ENCODE assay signal across 19 cellular contexts in the genomic region with DNA sequence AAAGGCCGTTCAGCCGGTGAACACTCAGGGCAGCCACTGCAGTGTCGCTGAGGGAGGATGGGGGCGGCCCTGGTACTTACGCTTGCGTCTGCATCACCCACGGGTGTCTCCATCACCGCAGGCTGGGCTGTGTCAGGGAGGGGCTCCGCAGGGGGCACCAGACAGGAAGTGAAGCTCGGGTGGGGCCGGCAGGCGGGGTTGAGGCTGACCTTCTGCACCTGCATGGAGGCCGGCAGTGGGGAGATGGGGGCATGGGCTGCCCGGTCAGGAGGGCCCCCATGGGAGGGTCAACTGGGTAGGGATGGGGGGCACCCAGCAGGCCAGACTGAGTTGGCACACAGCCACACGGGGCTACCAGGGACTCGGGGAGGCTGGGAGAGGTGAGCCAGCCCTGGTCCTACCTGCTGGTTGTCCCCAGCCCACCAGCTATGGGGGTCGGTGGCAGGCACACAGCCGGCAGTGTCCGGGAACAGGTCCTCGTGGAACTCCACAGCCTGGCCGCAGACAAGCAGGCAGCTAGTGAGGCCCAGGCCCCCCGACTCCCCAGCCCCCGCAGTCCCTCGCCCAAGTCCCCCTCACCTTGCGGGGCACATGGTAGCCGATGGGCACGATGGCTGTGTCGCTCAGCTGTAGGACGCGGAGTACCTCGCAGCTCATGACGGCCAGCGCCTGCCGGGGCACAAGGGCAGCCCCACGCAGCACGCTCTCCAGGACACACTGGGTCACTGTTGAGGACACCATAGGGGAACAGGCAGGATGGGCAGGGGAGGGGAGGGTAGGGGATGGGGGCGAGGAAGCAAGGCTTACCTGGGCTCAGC. TPM values are rescaled to one million over a fixed set of nuclear protein-coding genes. Genes with fewer than 3 reads are reported as not detected.
DNase-seq lines count a peak whose midpoint lies in the region; ATAC-seq and TF ChIP-seq lines count a peak whose summit lies in the region.
"Had no signal": no experiment of that assay in that cellular context is flagged by ENCODE, and none has a peak within 500 bp of the region (broad histone marks: within the 10 kb centered on the region; RNA-seq: fewer than 3 reads in every experiment).

No MANE protein-coding gene starts in this region.

- peak overlapping the region; percentile 32 for H3K4me2 ChIP-seq in SU-DHL-6 (ENCODE audit: low read depth, low read length, poor library complexity, severe bottlenecking)

- no peak for TF ChIP-seq CTCF in SU-DHL-6 (IDR thresholded peaks at IDR 0.05; ENCODE audit: insufficient read depth, low read length, poor library complexity, severe bottlenecking)

- no peaks in the 10 kb centered on the region for H4K20me1 ChIP-seq in SU-DHL-6 (ENCODE audit: low read depth, low read length)

- DNase-seq in right cardiac atrium = peak in 2 of 3 donors; percentile 53 to 57
- no peak for DNase-seq in left cardiac atrium
- peak; percentile 57 to 62 for DNase-seq in memory B cell (ENCODE audit: low spot score in 2 of 2)
- DNase-seq in SW 1271 (lab: John Stamatoyannopoulos, UW) = no peak
- DNase-seq in NCI-H2029 treated with DMSO at 0.1 percent for 48 hours (lab: John Stamatoyannopoulos, UW) = no peak
- no peak for DNase-seq in NCI-H128 (lab: John Stamatoyannopoulos, UW; ENCODE audit: unreplicated experiment)
- DNase-seq: 8988T, DND-41, GDM1, NCI-H146, NCI-H2081 treated with DMSO at 0.1 percent for 48 hours, NCI-H510A, NCI-H774, PC-3, T-cell had no signal

- H3K4me3 Mint-ChIP-seq in memory B cell = peak overlapping the region; percentile 67
- H3K4me3 Mint-ChIP-seq: T-cell had no signal

- no peaks in the 10 kb centered on the region for H3K9me3 ChIP-seq in right cardiac atrium (ENCODE audit: control insufficient read depth, low read length)
- no peaks in the 10 kb centered on the region for H3K9me3 ChIP-seq in SU-DHL-6 (ENCODE audit: insufficient read depth, low read length)

- H3K27me3 ChIP-seq in right cardiac atrium (ENCODE audit: control insufficient read depth, insufficient read depth) (no peaks in the 10 kb centered on the region), SU-DHL-6 (ENCODE audit: low read length) (no peaks in the 10 kb centered on the region)

- ATAC-seq in right cardiac atrium (no peak), left cardiac atrium (no peak), memory B cell (ENCODE audit: low read depth) (peak; percentile 65), HG02870 (IDR thresholded peaks at IDR 0.05; ENCODE audit: unreplicated experiment) (no peak)
- ATAC-seq: PC-3 had no signal

- H3K27ac ChIP-seq in right cardiac atrium (ENCODE audit: low read length) (no peak overlapping the region), SU-DHL-6 (ENCODE audit: low read depth, low read length) (peak overlapping the region; percentile 89)
- H3K27ac ChIP-seq: C4-2B, HL-60 had no signal

- WGBS in right cardiac atrium = 91% methylated on average over 37 of the region's 37 CpGs

- peaks cover 46% of the 10 kb centered on the region for H3K4me1 Mint-ChIP-seq in memory B cell

- H3K36me3 Mint-ChIP-seq in memory B cell = peaks cover 22% of the 10 kb centered on the region

- intact Hi-C loops in right cardiac atrium (cut with DNase I) = no loop called here
- intact Hi-C loops in left cardiac atrium (cut with DNase I) = no loop called here

- no peak overlapping the region for H3K9ac ChIP-seq in SU-DHL-6 (ENCODE audit: low read length)

- H3K27ac Mint-ChIP-seq in memory B cell = peak overlapping the region; percentile 33
- H3K27ac Mint-ChIP-seq: T-cell had no signal

- H2AFZ ChIP-seq in SU-DHL-6 (ENCODE audit: low read depth, low read length, severe bottlenecking) = no peak overlapping the region

- no peaks in the 10 kb centered on the region for H3K36me3 ChIP-seq in SU-DHL-6 (ENCODE audit: low read length)

- peaks cover 13% of the 10 kb centered on the region; the same call in 1 of the 2 replicates for H3F3A ChIP-seq in SU-DHL-6 (ENCODE audit: insufficient read depth)

- no peaks in the 10 kb centered on the region for H3K9me2 ChIP-seq in SU-DHL-6 (replicated peaks; ENCODE audit: insufficient read depth, low read length)

- H3K4me1 ChIP-seq in right cardiac atrium (ENCODE audit: control insufficient read depth, insufficient read depth, low read length) = no peaks in the 10 kb centered on the region

- H3K27me3 Mint-ChIP-seq in memory B cell = no peaks in the 10 kb centered on the region
- H3K27me3 Mint-ChIP-seq: T-cell had no signal

- H3K9me3 Mint-ChIP-seq in memory B cell = no peaks in the 10 kb centered on the region
- H3K9me3 Mint-ChIP-seq: T-cell had no signal

- no peaks in the 10 kb centered on the region for H3K79me2 ChIP-seq in SU-DHL-6 (ENCODE audit: insufficient read depth, low read length)

- H3K4me3 ChIP-seq in right cardiac atrium (ENCODE audit: low read length) (no peak overlapping the region), SU-DHL-6 (ENCODE audit: insufficient read depth, low read length, poor library complexity, severe bottlenecking) (no peak overlapping the region)

RNA-seq across cellular contexts. Expression of a gene that starts 7.2 kb away (rescaled TPM):
- 10 to 100 TPM; 11.4 to 21.3 (median 13.6) TPM for total RNA-seq in right cardiac atrium
- polyA plus RNA-seq in right cardiac atrium = 10.7 TPM
- total RNA-seq in left cardiac atrium = 10 to 100 TPM; 10.6 to 20.0 TPM

RNA-seq across cellular contexts. Expression of a gene that starts 13.3 kb away (rescaled TPM):
- 10 to 100 TPM; 57.6 to 61.9 (median 59.7) TPM for total RNA-seq in right cardiac atrium
- 131 TPM for polyA plus RNA-seq in right cardiac atrium
- 10 to 100 TPM; 51.0 to 64.3 TPM for total RNA-seq in left cardiac atrium

RNA-seq across cellular contexts. Expression of a gene that starts 48.5 kb away (rescaled TPM):
- total RNA-seq in right cardiac atrium (10 to 100 TPM; 20.0 to 34.6 (median 33.1) TPM), left cardiac atrium (10 to 100 TPM; 23.9 to 29.2 TPM)
- 15.2 TPM for polyA plus RNA-seq in right cardiac atrium

RNA-seq across cellular contexts. Expression of a gene that starts 52.0 kb away (rescaled TPM):
- total RNA-seq in right cardiac atrium = 10 to 100 TPM; 13.4 to 18.1 (median 16.9) TPM
- 9.0 TPM for polyA plus RNA-seq in right cardiac atrium
- total RNA-seq in left cardiac atrium = 10 to 100 TPM; 15.6 to 19.5 TPM

Comparison
In these comparisons a context has a peak if more than half of its experiments do, and no peak if none do; other contexts are left out.
1. DNase-seq: peak in right cardiac atrium (2 of 3) and memory B cell (2 of 2); none in left cardiac atrium (single experiment), SW 1271 (0 of 2), NCI-H2029 treated with DMSO at 0.1 percent for 48 hours (single experiment) and NCI-H128 (single experiment).